In genomic region chr6:127933137-127933536, GRCh38 we compare ENCODE assay signal across 18 cellular contexts. TPM values are rescaled to one million over a fixed set of nuclear protein-coding genes. Genes with fewer than 3 reads are reported as not detected.
"Had no signal": no experiment of that assay in that cellular context is flagged by ENCODE, and none has a peak within 500 bp of the region (broad histone marks: within the 10 kb centered on the region; RNA-seq: fewer than 3 reads in every experiment).

No MANE protein-coding gene starts in this region.

- H3K4me1 ChIP-seq: body of pancreas, left ventricle myocardium inferior had no signal

- H3K36me3 ChIP-seq: left ventricle myocardium inferior had no signal

- H3K36me3 Mint-ChIP-seq: memory B cell had no signal

- H3K27ac ChIP-seq: body of pancreas, hepatocyte, left ventricle myocardium inferior had no signal

- ATAC-seq: body of pancreas, SK-N-SH treated with all-trans-retinoic acid at 6 μM for 48 hours had no signal

- H3K27me3 ChIP-seq: body of pancreas, hepatocyte had no signal

- H3K27ac Mint-ChIP-seq: memory B cell had no signal

- H3K4me1 Mint-ChIP-seq: memory B cell had no signal

- H3K4me3 Mint-ChIP-seq: memory B cell had no signal

- DNase-seq: activated CD4-positive, CD25-positive, alpha-beta regulatory T cell treated with anti-CD3 and anti-CD28 coated beads, Interleukin-2, amount 50 U/mL, for 72 hours; body of pancreas; central memory CD4-positive, alpha-beta T cell; cortex of kidney; effector memory CD4-positive, alpha-beta T cell; kidney; left ventricle myocardium inferior; SHP77; stimulated activated CD4-positive, alpha-beta T cell treated with anti-CD3 and anti-CD28 coated beads, Interleukin-4, amount 100 ng/mL, for 1 hour; stimulated activated CD8-positive, alpha-beta memory T cell treated with anti-CD3 and anti-CD28 coated beads, Interleukin-4, amount 100 ng/mL, for 48 hours; T-helper 9 cell had no signal

- H3K4me3 ChIP-seq: body of pancreas, hepatocyte, left ventricle myocardium inferior had no signal

- H3K27me3 Mint-ChIP-seq: memory B cell had no signal

RNA-seq across cellular contexts. Expression of gene THEMIS, which starts 32.3 kb away (rescaled TPM):
- total RNA-seq: epithelial cell of proximal tubule, hepatocyte, osteocyte, pulmonary artery endothelial cell had no signal
- polyA plus RNA-seq: hepatocyte, neural cell had no signal
